ENCODE assay signal across 1 cellular context in genomic region chr11:73200256-73200655, GRCh38.
TF ChIP-seq lines count a peak whose summit lies in the region.

No MANE protein-coding gene starts in this region.

TF ChIP-seq in SK-N-SH, 30 proteins besides CTCF, POLR2A, EP300 and RAD21 (continued from another document):
- no peak for TF ChIP-seq REST (IDR thresholded peaks at IDR 0.05; ENCODE audit: low read depth, low read length)
TF ChIP-seq in SK-N-SH: peak in this region for 0.
